8 cellular contexts compared by ENCODE assay signal in the genomic region with DNA sequence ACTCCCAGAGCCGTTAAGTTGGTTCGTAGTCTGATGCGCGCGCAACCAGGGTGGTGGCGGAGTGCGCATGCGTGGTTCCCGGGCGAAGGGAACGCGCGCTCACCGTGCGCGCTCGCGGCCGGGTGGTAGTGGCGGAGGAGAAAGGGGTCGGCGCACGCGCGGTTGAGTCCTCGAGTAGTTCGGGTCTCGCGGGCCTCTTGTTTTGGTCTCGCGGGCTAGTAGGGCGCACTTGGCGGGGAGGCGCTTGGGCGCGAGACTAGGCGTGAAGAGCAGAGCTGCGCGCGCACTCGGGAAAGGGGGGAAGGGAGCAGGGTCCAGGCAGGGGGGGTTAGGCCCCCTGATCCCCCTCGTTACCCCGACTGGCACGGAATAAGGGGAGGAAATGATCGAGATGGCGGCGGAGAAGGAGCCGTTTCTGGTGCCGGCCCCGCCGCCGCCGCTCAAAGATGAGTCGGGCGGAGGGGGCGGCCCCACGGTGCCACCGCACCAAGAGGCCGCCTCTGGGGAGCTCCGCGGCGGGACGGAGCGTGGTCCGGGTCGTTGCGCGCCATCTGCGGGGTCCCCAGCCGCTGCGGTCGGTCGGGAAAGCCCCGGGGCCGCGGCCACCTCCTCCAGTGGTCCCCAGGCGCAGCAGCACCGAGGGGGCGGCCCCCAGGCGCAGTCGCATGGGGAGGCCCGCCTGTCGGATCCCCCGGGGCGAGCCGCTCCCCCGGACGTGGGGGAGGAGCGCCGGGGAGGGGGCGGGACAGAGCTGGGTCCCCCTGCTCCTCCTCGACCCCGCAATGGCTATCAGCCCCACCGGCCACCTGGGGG. TPM values are rescaled to one million over a fixed set of nuclear protein-coding genes. Genes with fewer than 3 reads are reported as not detected.
A peak's percentile ranks its signal among the peaks of the same experiment; 100 is the strongest.
DNase-seq lines count a peak whose midpoint lies in the region; ATAC-seq lines count a peak whose summit lies in the region.

MEPCE (plus strand) TSS at position 195 of the 813 bp plus-strand sequence; CDS start at position 383, 188 bp downstream.

- H3K9ac ChIP-seq in Karpas-422 (ENCODE audit: low read length) (peak within 1 kb of the TSS; percentile 99), muscle layer of colon (ENCODE audit: low read length) (peak within 1 kb of the TSS; percentile 86)

- H2AFZ ChIP-seq in Karpas-422 (ENCODE audit: low read length): no peak within 1 kb of the TSS

- H3K27ac ChIP-seq in Karpas-422 (ENCODE audit: low read length) (peak within 1 kb of the TSS; percentile 97), esophagus (ENCODE audit: low read depth in 2 of 2, low read length in 1 of 2) (peak within 1 kb of the TSS; percentile 95 to 100), muscle layer of colon (ENCODE audit: low read depth, low read length) (peak within 1 kb of the TSS; percentile 86)

- H3K27me3 ChIP-seq in Karpas-422 (ENCODE audit: low read length): no peaks in the 10 kb centered on the region
- no peaks in the 10 kb centered on the region for H3K27me3 ChIP-seq in esophagus (ENCODE audit: control insufficient read depth in 1 of 2, insufficient read depth in 2 of 2, low read length in 2 of 2)
- H3K27me3 ChIP-seq in muscle layer of colon (ENCODE audit: control insufficient read depth in 1 of 2, insufficient read depth in 2 of 2, low read length in 2 of 2): no peaks in the 10 kb centered on the region

- peaks cover 11% of the 10 kb centered on the region; the same call in 1 of the 2 replicates for H4K20me1 ChIP-seq in Karpas-422 (ENCODE audit: insufficient read depth, low read depth, low read length)

- WGBS in esophagus, 2 donors: 0% methylated on average over 77 to 94 of the region's 94 CpGs

- H3K79me2 ChIP-seq in Karpas-422 (ENCODE audit: low read length): peaks cover 27% of the 10 kb centered on the region

- peak; percentile 94 for DNase-seq in DMS153 (lab: John Stamatoyannopoulos, UW)
- DNase-seq in Karpas-422: peak; percentile 98
- peak; percentile 97 for DNase-seq in RKO (ENCODE audit: low spot score)
- peak; percentile 98 for DNase-seq in activated T-cell treated with anti-CD3 and anti-CD28 coated beads, Interleukin-2, amount 50 U/mL, for 48 hours
- peak; percentile 99 for DNase-seq in stimulated activated CD8-positive, alpha-beta memory T cell treated with anti-CD3 and anti-CD28 coated beads, Interleukin-4, amount 100 ng/mL, for 48 hours

- peak; percentile 39 for ATAC-seq in GM21723 (IDR thresholded peaks at IDR 0.05; ENCODE audit: unreplicated experiment)

- no peaks in the 10 kb centered on the region for H3K9me2 ChIP-seq in Karpas-422 (replicated peaks; ENCODE audit: insufficient read depth, low read length)

- peaks cover 17% of the 10 kb centered on the region for H3K36me3 ChIP-seq in Karpas-422 (ENCODE audit: insufficient read depth, low read length)
- H3K36me3 ChIP-seq in esophagus (ENCODE audit: control insufficient read depth in 2 of 2, insufficient read depth in 2 of 2, low read length in 1 of 2): peaks cover 5 to 14% of the 10 kb centered on the region in 2 donors
- H3K36me3 ChIP-seq in muscle layer of colon (ENCODE audit: insufficient read depth, low read length): peaks cover 34% of the 10 kb centered on the region

- peak within 1 kb of the TSS; percentile 94 for H3K4me2 ChIP-seq in Karpas-422 (ENCODE audit: low read depth, low read length, poor library complexity, severe bottlenecking)

- peaks cover 55% of the 10 kb centered on the region for H3K4me1 ChIP-seq in Karpas-422 (ENCODE audit: low read length)
- H3K4me1 ChIP-seq in esophagus (ENCODE audit: control insufficient read depth in 2 of 2, insufficient read depth in 2 of 2, low read length in 1 of 2): peaks cover 11 to 18% of the 10 kb centered on the region in 2 donors
- peaks cover 35% of the 10 kb centered on the region for H3K4me1 ChIP-seq in muscle layer of colon (ENCODE audit: insufficient read depth, low read length)

- H3K4me3 ChIP-seq in Karpas-422 (ENCODE audit: low read length) (peak within 1 kb of the TSS; percentile 81), esophagus (ENCODE audit: low read depth in 1 of 2, low read length in 2 of 2) (peak within 1 kb of the TSS; percentile 84 to 90), muscle layer of colon (ENCODE audit: low read depth in 1 of 2, low read length in 2 of 2) (peak within 1 kb of the TSS; percentile 79 to 89)

- H3K9me3 ChIP-seq in Karpas-422 (ENCODE audit: low read length): no peaks in the 10 kb centered on the region
- H3K9me3 ChIP-seq in esophagus (ENCODE audit: control insufficient read depth in 2 of 2, insufficient read depth in 1 of 2, low read depth in 1 of 2, low read length in 1 of 2): no peaks in the 10 kb centered on the region
- H3K9me3 ChIP-seq in muscle layer of colon (ENCODE audit: low read length): no peaks in the 10 kb centered on the region

RNA-seq across cellular contexts. Expression of gene MEPCE, which starts in this region (rescaled TPM):
- 28.4 and 40.4 TPM in 2 replicates for total RNA-seq in Karpas-422 (2014; rRNA removed; shearing (Covaris generic); ENCODE audit: low replicate concordance)
- 10 to 100 TPM; 18.0 to 21.8 TPM for polyA plus RNA-seq in esophagus

Comparison
In these comparisons a context has a peak if more than half of its experiments do, and no peak if none do; other contexts are left out.
1. Peak in every context shown above with its lines: DNase-seq, ATAC-seq, H3K4me3 ChIP-seq and H3K27ac ChIP-seq.